In genomic region chr16:58464916-58465731, GRCh38 we compare ENCODE assay signal across 7 cellular contexts. TPM values are rescaled to one million over a fixed set of nuclear protein-coding genes. Genes with fewer than 3 reads are reported as not detected.
DNase-seq lines count a peak whose midpoint lies in the region; ATAC-seq and TF ChIP-seq lines count a peak whose summit lies in the region.

No MANE protein-coding gene starts in this region.

- H3K4me1 ChIP-seq in H9 (ENCODE audit: insufficient read depth, low read length): no peaks in the 10 kb centered on the region
- peaks cover 0 to 7% of the 10 kb centered on the region in 2 donors for H3K4me1 ChIP-seq in gastrocnemius medialis

- no peaks in the 10 kb centered on the region for H4K20me1 ChIP-seq in H9 (ENCODE audit: control insufficient read depth, insufficient read depth, insufficient read length)

- intact Hi-C loops in activated CD8-positive, alpha-beta T cell treated with anti-CD3 and anti-CD28 coated beads for 36 hours (cut with micrococcal nuclease): no loop called here
- intact Hi-C loops in left ventricle myocardium superior (cut with micrococcal nuclease) (no loop called here), gastrocnemius medialis (cut with DNase I; ENCODE audit: low total_unique reads) (no loop called here)

- H3K27ac Mint-ChIP-seq in H9: peak overlapping the region in 1 of 3 experiments; percentile 85; a peak in 1 of 7 replicates
- H3K27ac Mint-ChIP-seq in activated CD8-positive, alpha-beta T cell treated with anti-CD3 and anti-CD28 coated beads for 36 hours: no peak overlapping the region

- peaks cover 0 to 2% (median 0%) of the 10 kb centered on the region in 3 experiments; a peak in 2 of 7 replicates for H3K36me3 Mint-ChIP-seq in H9 (ENCODE audit: insufficient read depth in 1 of 3, low read depth in 3 of 3)
- no peaks in the 10 kb centered on the region for H3K36me3 Mint-ChIP-seq in activated CD8-positive, alpha-beta T cell treated with anti-CD3 and anti-CD28 coated beads for 36 hours (ENCODE audit: low read depth)

- TF ChIP-seq CTCF in H9 (conservative IDR thresholded peaks at IDR 0.05) (peak; percentile 54), gastrocnemius medialis (IDR thresholded peaks at IDR 0.05 in 4 of 5, conservative IDR thresholded peaks at IDR 0.05 in 1 of 5) (no peak)
- no peak for TF ChIP-seq CTCF in activated CD8-positive, alpha-beta T cell treated with anti-CD3 and anti-CD28 coated beads for 36 hours (IDR thresholded peaks at IDR 0.05)

- H3T11ph ChIP-seq in H9 (ENCODE audit: low read length): no peak overlapping the region

- H3K9me3 Mint-ChIP-seq in H9: no peaks in the 10 kb centered on the region; a peak in 1 of 5 replicates
- no peaks in the 10 kb centered on the region for H3K9me3 Mint-ChIP-seq in activated CD8-positive, alpha-beta T cell treated with anti-CD3 and anti-CD28 coated beads for 36 hours

- no peak overlapping the region for H3K4ac ChIP-seq in H9 (ENCODE audit: low read depth, low read length)

- no peak overlapping the region for H3K56ac ChIP-seq in H9 (ENCODE audit: insufficient read length, low read depth, low read length)

- in situ Hi-C loops in gastrocnemius medialis (cut with MboI; ENCODE audit: low sequenced_read_pairs in 4 of 4): no loop called here

- H4K8ac ChIP-seq in H9 (replicated peaks; ENCODE audit: insufficient read length, low read depth, low read length): no peak overlapping the region

- H4K91ac ChIP-seq in H9 (ENCODE audit: insufficient read length, low read depth, low read length): no peak overlapping the region

- no peak overlapping the region for H3K9ac ChIP-seq in H9 (ENCODE audit: extremely low read depth, insufficient read length, low read length)

- no peak overlapping the region for H2BK5ac ChIP-seq in H9 (ENCODE audit: insufficient read length, low read length)

- H3K27me3 Mint-ChIP-seq in H9 (ENCODE audit: low read depth): peaks cover 92% of the 10 kb centered on the region
- peaks cover 46% of the 10 kb centered on the region for H3K27me3 Mint-ChIP-seq in activated CD8-positive, alpha-beta T cell treated with anti-CD3 and anti-CD28 coated beads for 36 hours

- H2BK15ac ChIP-seq in H9 (ENCODE audit: low read depth, low read length): no peak overlapping the region

- H3K4me1 Mint-ChIP-seq in H9: peaks cover 9 to 27% of the 10 kb centered on the region in 2 experiments
- H3K4me1 Mint-ChIP-seq in activated CD8-positive, alpha-beta T cell treated with anti-CD3 and anti-CD28 coated beads for 36 hours (ENCODE audit: low read depth): peaks cover 7% of the 10 kb centered on the region

- H3K79me2 ChIP-seq in H9 (ENCODE audit: insufficient read depth, low read length): no peaks in the 10 kb centered on the region

- H3K36me3 ChIP-seq in gastrocnemius medialis: no peaks in the 10 kb centered on the region

- no peak overlapping the region for H3K23ac ChIP-seq in H9 (ENCODE audit: insufficient read length, low read depth, low read length)

- H3K27me3 ChIP-seq in H9 (ENCODE audit: insufficient read depth, low read length): peaks cover 23% of the 10 kb centered on the region; the same call in 1 of the 2 replicates
- peaks cover 36 to 52% (median 40%) of the 10 kb centered on the region in 3 donors for H3K27me3 ChIP-seq in gastrocnemius medialis

- H3K18ac ChIP-seq in H9 (ENCODE audit: insufficient read length, low read depth, low read length): no peak overlapping the region

- H3K79me1 ChIP-seq in H9 (ENCODE audit: insufficient read depth, low read depth, low read length, poor library complexity, severe bottlenecking): no peaks in the 10 kb centered on the region

- H2BK12ac ChIP-seq in H9 (ENCODE audit: insufficient read length, low read depth, low read length): no peak overlapping the region

- H3K23me2 ChIP-seq in H9 (ENCODE audit: insufficient read length, low read depth, low read length, poor library complexity, severe bottlenecking): peaks cover 23% of the 10 kb centered on the region

- WGBS in H9 (ENCODE audit: extremely low coverage, insufficient read length, low lambda C conversion rate): no CpG with 5 or more reads among the region's 24 CpGs

- no peaks in the 10 kb centered on the region for H3K9me3 ChIP-seq in H9 (ENCODE audit: control insufficient read depth, low read depth, low read length)
- no peaks in the 10 kb centered on the region for H3K9me3 ChIP-seq in gastrocnemius medialis

- no peak overlapping the region for H2AK5ac ChIP-seq in H9 (ENCODE audit: insufficient read length, low read length)

- peak overlapping the region; percentile 46 to 69 (median 58) for H3K4me3 ChIP-seq in gastrocnemius medialis

- H3K4me2 ChIP-seq in H9 (ENCODE audit: insufficient read depth, insufficient read length, low read length): peak overlapping the region; percentile 52

- no peak for TF ChIP-seq POLR2A in gastrocnemius medialis (IDR thresholded peaks at IDR 0.05)

- H3K4me3 Mint-ChIP-seq in H9: peak overlapping the region; percentile 74 to 93
- H3K4me3 Mint-ChIP-seq in activated CD8-positive, alpha-beta T cell treated with anti-CD3 and anti-CD28 coated beads for 36 hours: peak overlapping the region; percentile 3

- no peak for ATAC-seq in activated CD8-positive, alpha-beta T cell treated with anti-CD3 and anti-CD28 coated beads for 36 hours
- ATAC-seq in left ventricle myocardium superior (peak; percentile 27), gastrocnemius medialis (no peak), HG03565 (IDR thresholded peaks at IDR 0.05; ENCODE audit: unreplicated experiment) (no peak), HG03159 (IDR thresholded peaks at IDR 0.05; ENCODE audit: unreplicated experiment) (no peak)

- H3K14ac ChIP-seq in H9 (ENCODE audit: insufficient read depth, low read length): 0 out of 2 replicates have a peak overlapping the region, but pooled peaks have one; percentile 9

- no peak overlapping the region for H2AFZ ChIP-seq in H9 (ENCODE audit: low read length)

- DNase-seq in H9 (peak; percentile 75), left ventricle myocardium superior (no peak), gastrocnemius medialis (no peak), LoVo (ENCODE audit: low spot score) (no peak)
- no peak for DNase-seq in activated CD8-positive, alpha-beta T cell treated with anti-CD3 and anti-CD28 coated beads for 36 hours

- POLR2A ChIA-PET in activated CD8-positive, alpha-beta T cell treated with anti-CD3 and anti-CD28 coated beads for 36 hours (lab: Charles Lee): no interaction called here

- no peak overlapping the region for H3K27ac ChIP-seq in H9 (ENCODE audit: insufficient read length, low read depth, low read length)
- H3K27ac ChIP-seq in gastrocnemius medialis: peak overlapping the region in 1 of 4 donors; percentile 54

- H4K5ac ChIP-seq in H9 (ENCODE audit: insufficient read length, low read depth, low read length): no peak overlapping the region

- CTCF ChIA-PET in activated CD8-positive, alpha-beta T cell treated with anti-CD3 and anti-CD28 coated beads for 36 hours (lab: Charles Lee): interaction anchor here (3.0 kb wide), 1 partner anchor 128 kb away, joined by 10 read pairs; no protein-coding TSS in a partner anchor

- H2BK20ac ChIP-seq in H9 (ENCODE audit: low read depth, low read length, poor library complexity, severe bottlenecking): no peak overlapping the region

- H2BK120ac ChIP-seq in H9 (ENCODE audit: low read depth, low read length, poor library complexity, severe bottlenecking): no peak overlapping the region

RNA-seq across cellular contexts. Expression of gene NDRG4, which starts 34.8 kb away (rescaled TPM):
- total RNA-seq in H9 (2021): 17.0 and 18.6 TPM in 2 replicates
- 1 to 10 TPM; 1.3 to 1.6 TPM for total RNA-seq in activated CD8-positive, alpha-beta T cell treated with anti-CD3 and anti-CD28 coated beads for 36 hours
- 580 TPM for total RNA-seq in left ventricle myocardium superior
- total RNA-seq in gastrocnemius medialis: 10 to 100 TPM in 2 of 4 donors, 1 to 10 TPM in 2; 2.0 to 13.3 (median 6.5) TPM

RNA-seq across cellular contexts. Expression of gene SETD6, which starts 50.2 kb away (rescaled TPM):
- 55.6 and 56.2 TPM in 2 replicates for total RNA-seq in H9 (2021)
- 10 to 100 TPM; 14.8 to 15.5 TPM for total RNA-seq in activated CD8-positive, alpha-beta T cell treated with anti-CD3 and anti-CD28 coated beads for 36 hours
- 15.3 TPM for total RNA-seq in left ventricle myocardium superior
- 10 to 100 TPM; 30.8 to 40.2 (median 38.4) TPM for total RNA-seq in gastrocnemius medialis

Comparison
In these comparisons a context has a peak if more than half of its experiments do, and no peak if none do; other contexts are left out.
1. RNA of gene NDRG4, which starts 34.8 kb away (total RNA-seq): 580 TPM in left ventricle myocardium superior (single experiment); 17.0 to 18.6 TPM in H9, 2.0 to 13.3 TPM in gastrocnemius medialis and 1.3 to 1.6 TPM in activated CD8-positive, alpha-beta T cell treated with anti-CD3 and anti-CD28 coated beads for 36 hours; every median in the first group is over 10 times any median in the second.